1 cellular context compared by ENCODE assay signal in genomic region chr20:46132705-46133120, GRCh38.
TF ChIP-seq lines count a peak whose summit lies in the region.

No MANE protein-coding gene starts in this region.

TF ChIP-seq in HepG2, 621 proteins besides CTCF, POLR2A, EP300 and RAD21 (continued from another document and continues in another):
- TF ChIP-seq ZBED4 (CRISPR knock-in tag; IDR thresholded peaks at IDR 0.05; ENCODE audit: borderline replicate concordance) (no peak), MIXL1 (CRISPR knock-in tag; IDR thresholded peaks at IDR 0.05) (no peak), TSC22D2 (CRISPR knock-in tag; IDR thresholded peaks at IDR 0.05; ENCODE audit: borderline replicate concordance) (peak; percentile 71; the same call in 1 of the 2 replicates), FOXK1 (CRISPR knock-in tag; IDR thresholded peaks at IDR 0.05; ENCODE audit: borderline replicate concordance, low read depth) (no peak), RFX1 (IDR thresholded peaks at IDR 0.05) (no peak), MBNL3 (CRISPR knock-in tag; conservative IDR thresholded peaks at IDR 0.05) (no peak), ZHX2 (IDR thresholded peaks at IDR 0.05; ENCODE audit: low read depth) (no peak), ZHX2 (CRISPR knock-in tag; IDR thresholded peaks at IDR 0.05; ENCODE audit: borderline replicate concordance) (no peak), NFATC3 (CRISPR knock-in tag; IDR thresholded peaks at IDR 0.05) (no peak), WIZ (CRISPR knock-in tag; IDR thresholded peaks at IDR 0.05) (no peak), CSRNP1 (CRISPR knock-in tag; IDR thresholded peaks at IDR 0.05) (no peak), SKI (IDR thresholded peaks at IDR 0.05; ENCODE audit: partially characterized antibody) (no peak), NR3C1 (CRISPR knock-in tag; IDR thresholded peaks at IDR 0.05) (no peak), ZSCAN21 (CRISPR knock-in tag; IDR thresholded peaks at IDR 0.05; ENCODE audit: borderline replicate concordance) (no peak), ZNF274 (CRISPR knock-in tag; IDR thresholded peaks at IDR 0.05) (peak; percentile 20; the same call in 1 of the 2 replicates), GATAD2A (CRISPR knock-in tag; IDR thresholded peaks at IDR 0.05) (no peak), HBP1 (CRISPR knock-in tag; IDR thresholded peaks at IDR 0.05; ENCODE audit: low read depth) (no peak), ARID2 (CRISPR knock-in tag; IDR thresholded peaks at IDR 0.05; ENCODE audit: borderline replicate concordance) (no peak), PRDM15 (CRISPR knock-in tag; IDR thresholded peaks at IDR 0.05) (no peak), SOX5 (CRISPR knock-in tag; IDR thresholded peaks at IDR 0.05; ENCODE audit: borderline replicate concordance) (no peak), CBX1 (IDR thresholded peaks at IDR 0.05; ENCODE audit: low read depth) (no peak), ZBTB7B (CRISPR knock-in tag; IDR thresholded peaks at IDR 0.05) (no peak), ZBTB33 (CRISPR knock-in tag; IDR thresholded peaks at IDR 0.05) (no peak), RARG (CRISPR knock-in tag; IDR thresholded peaks at IDR 0.05; ENCODE audit: low read depth) (no peak), ZNF788 (CRISPR knock-in tag; IDR thresholded peaks at IDR 0.05; ENCODE audit: borderline replicate concordance) (peak; percentile 19; the same call in 1 of the 2 replicates), HOXD1 (CRISPR knock-in tag; IDR thresholded peaks at IDR 0.05) (no peak), ZNF34 (CRISPR knock-in tag; IDR thresholded peaks at IDR 0.05; ENCODE audit: borderline replicate concordance) (no peak), ZFYVE20 (CRISPR knock-in tag; IDR thresholded peaks at IDR 0.05; ENCODE audit: borderline replicate concordance, low read depth) (no peak), ZNF280D (CRISPR knock-in tag; IDR thresholded peaks at IDR 0.05) (no peak), BATF2 (CRISPR knock-in tag; IDR thresholded peaks at IDR 0.05) (no peak), KDM3A (CRISPR knock-in tag; IDR thresholded peaks at IDR 0.05; ENCODE audit: low read depth) (peak; percentile 51; the same call in 1 of the 2 replicates), AGO1 (IDR thresholded peaks at IDR 0.05; ENCODE audit: low read depth, low read length, poor library complexity, severe bottlenecking) (no peak)
